Comparison of ENCODE assay signal across 10 cellular contexts in the genomic region with DNA sequence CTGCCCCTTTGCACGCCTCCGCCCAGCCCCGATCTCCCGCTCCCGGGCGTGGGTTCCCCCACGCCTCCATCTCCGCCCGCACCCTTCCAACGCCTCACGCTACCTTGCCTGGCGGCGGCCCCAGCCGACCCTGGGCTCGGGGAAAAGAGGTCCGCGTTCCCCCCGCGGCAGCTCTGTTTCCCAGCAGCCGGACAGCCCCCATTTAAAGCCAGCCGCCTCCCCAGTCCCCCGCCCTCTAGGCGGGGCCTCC. TPM values are rescaled to one million over a fixed set of nuclear protein-coding genes. Genes with fewer than 3 reads are reported as not detected.
DNase-seq lines count a peak whose midpoint lies in the region; ATAC-seq, FAIRE-seq and TF ChIP-seq lines count a peak whose summit lies in the region.
"Had no signal": no experiment of that assay in that cellular context is flagged by ENCODE, and none has a peak within 500 bp of the region (broad histone marks: within the 10 kb centered on the region; RNA-seq: fewer than 3 reads in every experiment).

Gene PRIMA1 (minus strand): TSS at position 179 of the 250 bp plus-strand sequence. CDS start 767 bp downstream, outside the sequence.

- FAIRE-seq in A549 (lab: Jason Lieb, UNC): no peak
- no peak for FAIRE-seq in pancreas (lab: Jason Lieb, UNC)

- peak in 1 of 2 experiments; percentile 25; a peak in 3 of 6 replicates for ATAC-seq in A549
- peak in 4 of 8 donors; percentile 17 to 39 (median 26) for ATAC-seq in heart right ventricle
- ATAC-seq in pancreas: peak in 1 of 4 donors; percentile 28
- ATAC-seq in HG02759 (IDR thresholded peaks at IDR 0.05; ENCODE audit: unreplicated experiment): no peak
- ATAC-seq in GM21515 (IDR thresholded peaks at IDR 0.05; ENCODE audit: unreplicated experiment): no peak
- no peak for ATAC-seq in GM21423 (IDR thresholded peaks at IDR 0.05; ENCODE audit: unreplicated experiment)

- POLR2A ChIA-PET in A549 (lab: Yijun Ruan, JAX): no interaction called here

- TF ChIP-seq RAD21 in A549 (conservative IDR thresholded peaks at IDR 0.05 in 1 of 2, IDR thresholded peaks at IDR 0.05 in 1 of 2): no peak

- H3K4me2 ChIP-seq in A549: peak within 1 kb of the TSS; percentile 90

- peak within 1 kb of the TSS; percentile 58 to 85; a peak in 5 of 6 replicates for H3K27ac ChIP-seq in A549
- no peak within 1 kb of the TSS for H3K27ac ChIP-seq in SJSA1
- peak within 1 kb of the TSS in 9 of 10 donors; percentile 25 to 80 (median 60) for H3K27ac ChIP-seq in heart right ventricle
- H3K27ac ChIP-seq in pancreas: no peak within 1 kb of the TSS

- H3K4me1 ChIP-seq in A549 (0 out of 3 replicates have a peak, but pooled peaks cover 3% of the 10 kb centered on the region), SJSA1 (replicated peaks) (peaks cover 5% of the 10 kb centered on the region), heart right ventricle (peaks cover 0 to 21% (median 9%) of the 10 kb centered on the region in 9 donors), pancreas (no peaks in the 10 kb centered on the region)

- H3K4me3 ChIP-seq in A549 (peak within 1 kb of the TSS; percentile 61), SJSA1 (peak within 1 kb of the TSS; percentile 37), heart right ventricle (peak within 1 kb of the TSS; percentile 19 to 66 (median 56)), pancreas (peak within 1 kb of the TSS; percentile 7 to 41 (median 24))

- TF ChIP-seq POLR2A in A549 (IDR thresholded peaks at IDR 0.05; ENCODE audit: low read length): no peak

- H3K9me3 ChIP-seq in A549: no peaks in the 10 kb centered on the region
- no peaks in the 10 kb centered on the region for H3K9me3 ChIP-seq in SJSA1 (replicated peaks)
- no peaks in the 10 kb centered on the region for H3K9me3 ChIP-seq in heart right ventricle
- H3K9me3 ChIP-seq in pancreas: no peaks in the 10 kb centered on the region

- H3K36me3 ChIP-seq in SJSA1 (no peaks in the 10 kb centered on the region), heart right ventricle (no peaks in the 10 kb centered on the region), pancreas (no peaks in the 10 kb centered on the region)

- CTCF ChIA-PET in A549 (lab: Yijun Ruan, JAX): interaction anchor here (1.1 to 2.0 kb wide), 3 partner anchors 8 to 133 kb away, joined by 3 to 6 read pairs (median 6); no protein-coding TSS in a partner anchor

- no peak for TF ChIP-seq CTCF in A549 (IDR thresholded peaks at IDR 0.05)
- TF ChIP-seq CTCF in heart right ventricle (IDR thresholded peaks at IDR 0.05): no peak
- TF ChIP-seq CTCF in pancreas (IDR thresholded peaks at IDR 0.05): no peak

- peaks cover 18% of the 10 kb centered on the region for H3K27me3 ChIP-seq in SJSA1 (replicated peaks)
- peaks cover 0 to 38% (median 25%) of the 10 kb centered on the region in 7 donors for H3K27me3 ChIP-seq in heart right ventricle
- H3K27me3 ChIP-seq in pancreas: no peaks in the 10 kb centered on the region

- DNase-seq in A549 (ENCODE audit: low read depth in 1 of 2, low spot score in 1 of 2) (no peak), SJSA1 (ENCODE audit: low read depth in 1 of 2, low spot score in 2 of 2) (no peak), heart right ventricle (no peak), pancreas (peak in 1 of 6 donors; percentile 56), hippocampal formation (lab: John Stamatoyannopoulos, UW) (no peak)
- DNase-seq: activated CD4-positive, CD25-positive, alpha-beta regulatory T cell treated with anti-CD3 and anti-CD28 coated beads, Interleukin-2, amount 50 U/mL, for 72 hours had no signal

- TF ChIP-seq EP300 in A549 (IDR thresholded peaks at IDR 0.05): no peak

- intact Hi-C loops in heart right ventricle (cut with DNase I) (loop anchor here in 9 of 10 donors (1.0 to 10.0 kb wide), 10 partner anchors 46 to 133 kb away; no protein-coding TSS in a partner anchor), pancreas (cut with DNase I) (no loop called here)

- 36% methylated on average over 7 of the region's 23 CpGs for WGBS in A549 (ENCODE audit: missing lambda C conversion rate)
- 1% methylated on average over 23 of the region's 23 CpGs for WGBS in heart right ventricle, 2 donors
- WGBS in pancreas, 2 donors: 2 to 3% methylated on average over 20 to 23 of the region's 23 CpGs

TF ChIP-seq in A549, 52 proteins besides CTCF, POLR2A, EP300 and RAD21:
- TF ChIP-seq, protein P1, sequence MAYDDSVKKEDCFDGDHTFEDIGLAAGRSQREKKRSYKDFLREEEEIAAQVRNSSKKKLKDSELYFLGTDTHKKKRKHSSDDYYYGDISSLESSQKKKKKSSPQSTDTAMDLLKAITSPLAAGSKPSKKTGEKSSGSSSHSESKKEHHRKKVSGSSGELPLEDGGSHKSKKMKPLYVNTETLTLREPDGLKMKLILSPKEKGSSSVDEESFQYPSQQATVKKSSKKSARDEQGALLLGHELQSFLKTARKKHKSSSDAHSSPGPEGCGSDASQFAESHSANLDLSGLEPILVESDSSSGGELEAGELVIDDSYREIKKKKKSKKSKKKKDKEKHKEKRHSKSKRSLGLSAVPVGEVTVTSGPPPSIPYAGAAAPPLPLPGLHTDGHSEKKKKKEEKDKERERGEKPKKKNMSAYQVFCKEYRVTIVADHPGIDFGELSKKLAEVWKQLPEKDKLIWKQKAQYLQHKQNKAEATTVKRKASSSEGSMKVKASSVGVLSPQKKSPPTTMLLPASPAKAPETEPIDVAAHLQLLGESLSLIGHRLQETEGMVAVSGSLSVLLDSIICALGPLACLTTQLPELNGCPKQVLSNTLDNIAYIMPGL (CRISPR knock-in tag; IDR thresholded peaks at IDR 0.05; ENCODE audit: borderline replicate concordance): no peak
- TF ChIP-seq HDAC2 (IDR thresholded peaks at IDR 0.05) (no peak), HEYL (CRISPR knock-in tag; IDR thresholded peaks at IDR 0.05) (no peak), KDM1A (IDR thresholded peaks at IDR 0.05; ENCODE audit: low read depth) (no peak), TFCP2L1 (CRISPR knock-in tag; IDR thresholded peaks at IDR 0.05) (no peak), TP53 (CRISPR knock-in tag; IDR thresholded peaks at IDR 0.05) (no peak), CBX8 (IDR thresholded peaks at IDR 0.05) (no peak), HOXA7 (CRISPR knock-in tag; IDR thresholded peaks at IDR 0.05) (no peak), MAZ (IDR thresholded peaks at IDR 0.05; ENCODE audit: borderline replicate concordance, low read depth, low read length) (no peak), EHMT2 (IDR thresholded peaks at IDR 0.05; ENCODE audit: low read depth) (no peak), FOSB (CRISPR knock-in tag; IDR thresholded peaks at IDR 0.05) (no peak), SREBF2 (IDR thresholded peaks at IDR 0.05) (no peak), MAX (IDR thresholded peaks at IDR 0.05) (no peak), POLR2AphosphoS2 (conservative IDR thresholded peaks at IDR 0.05; ENCODE audit: low read length) (no peak)
- TF ChIP-seq, protein P2, sequence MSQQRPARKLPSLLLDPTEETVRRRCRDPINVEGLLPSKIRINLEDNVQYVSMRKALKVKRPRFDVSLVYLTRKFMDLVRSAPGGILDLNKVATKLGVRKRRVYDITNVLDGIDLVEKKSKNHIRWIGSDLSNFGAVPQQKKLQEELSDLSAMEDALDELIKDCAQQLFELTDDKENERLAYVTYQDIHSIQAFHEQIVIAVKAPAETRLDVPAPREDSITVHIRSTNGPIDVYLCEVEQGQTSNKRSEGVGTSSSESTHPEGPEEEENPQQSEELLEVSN (IDR thresholded peaks at IDR 0.05; ENCODE audit: borderline replicate concordance, low read depth): no peak
- TF ChIP-seq, protein P3, sequence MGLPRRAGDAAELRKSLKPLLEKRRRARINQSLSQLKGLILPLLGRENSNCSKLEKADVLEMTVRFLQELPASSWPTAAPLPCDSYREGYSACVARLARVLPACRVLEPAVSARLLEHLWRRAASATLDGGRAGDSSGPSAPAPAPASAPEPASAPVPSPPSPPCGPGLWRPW (IDR thresholded peaks at IDR 0.05): no peak
TF ChIP-seq in A549: peak in this region for 0.

RNA-seq across cellular contexts. Expression of gene PRIMA1, which starts in this region (rescaled TPM):
- polyA plus RNA-seq in A549 (2011; rRNA removed): 0.11 and 0.14 TPM in 2 replicates
- polyA plus RNA-seq in A549 (2012; cell fraction: cytosol; rRNA removed): 0.22 and 0.29 TPM in 2 replicates
- polyA plus RNA-seq in A549 (2012; cell fraction: nucleus; rRNA removed): 0.32 and 0.44 TPM in 2 replicates
- polyA plus RNA-seq in A549 (2017; fragmentation: RNase III; extraction: RNeasy Plus Mini Kit Qiagen cat#74134 plus additional on column Dnase treatment): 0.16 to 0.20 TPM (median 0.17 TPM) in 3 replicates
- polyA minus RNA-seq in A549 (2011; rRNA and poly(A)+ RNA removed): 0.29 and 0.37 TPM in 2 replicates
- not detected in 2 replicates for total RNA-seq in SJSA1 (2014; rRNA removed; shearing (Covaris generic))
- total RNA-seq in heart right ventricle: 10 to 100 TPM in 1 of 10 donors, 1 to 10 TPM in 9; 1.8 to 12.7 (median 4.1) TPM
- 10 to 100 TPM in 1 of 2 donors, 1 to 10 TPM in 1; 2.2 to 16.3 TPM for polyA plus RNA-seq in heart right ventricle
- under 1 TPM; 0.28 to 0.56 (median 0.33) TPM for total RNA-seq in pancreas
- under 1 TPM; 0.27 to 0.61 TPM for polyA plus RNA-seq in pancreas
- polyA plus RNA-seq: IgD-negative memory B cell had no signal

Comparison
In these comparisons a context has a peak if more than half of its experiments do, and no peak if none do; other contexts are left out.
1. H3K27ac ChIP-seq: peak in A549 (2 of 2) and heart right ventricle (9 of 10); none in SJSA1 (single experiment) and pancreas (0 of 4).
2. intact Hi-C loops: an anchor here in heart right ventricle (1.0 to 10.0 kb wide); none called in pancreas.
3. Peak in every context shown above with its lines, with median percentiles within 50 percentile points of each other: H3K4me3 ChIP-seq.